ENCODE assay signal across 8 cellular contexts in the genomic region with DNA sequence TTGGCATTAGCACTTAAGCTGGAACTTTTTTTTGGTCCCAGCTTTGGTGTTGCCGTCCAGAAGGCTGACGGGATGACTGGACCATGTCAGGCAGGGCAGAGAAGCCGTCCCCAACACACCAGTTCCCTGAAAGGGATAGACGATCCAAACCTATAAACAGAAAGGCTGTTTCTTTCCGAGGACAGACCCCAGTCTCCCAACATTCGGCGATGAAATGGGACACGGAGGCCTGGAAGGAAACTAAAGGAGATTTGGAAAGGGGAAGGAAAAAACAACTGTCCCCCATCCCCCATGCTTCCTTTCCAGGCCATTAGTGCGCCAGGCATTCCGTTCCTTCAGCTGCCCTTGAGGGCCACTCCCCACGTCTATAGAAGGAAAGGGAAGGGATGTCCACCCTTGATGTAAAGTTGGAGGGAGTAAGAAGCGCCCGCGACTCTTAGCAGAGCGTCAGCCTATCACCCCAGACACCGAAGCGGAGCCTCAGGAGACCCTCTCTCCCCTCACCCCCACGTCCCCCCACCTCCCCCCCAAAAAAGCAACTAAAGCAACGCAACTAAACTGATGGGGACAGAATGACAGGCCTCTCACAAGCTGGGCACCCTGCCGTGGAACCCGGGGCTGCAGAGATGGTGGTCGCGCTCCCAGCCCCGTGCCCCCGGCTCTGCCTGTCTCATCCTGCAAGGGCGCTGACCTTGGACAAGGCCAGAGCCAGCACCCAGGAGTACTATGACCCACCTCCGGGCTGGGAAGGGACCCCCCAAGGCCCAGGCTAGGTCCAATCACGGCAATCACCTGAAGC. TPM values are rescaled to one million over a fixed set of nuclear protein-coding genes. Genes with fewer than 3 reads are reported as not detected.
DNase-seq lines count a peak whose midpoint lies in the region; ATAC-seq and TF ChIP-seq lines count a peak whose summit lies in the region.

No MANE protein-coding gene starts in this region.

- H3K4me1 Mint-ChIP-seq in activated T-cell treated with anti-CD3 and anti-CD28 coated beads, Interleukin-2, amount 50 U/mL, for 24 hours (ENCODE audit: low read depth), result peaks cover 50% of the 10 kb centered on the region
- peaks cover 51% of the 10 kb centered on the region for H3K4me1 Mint-ChIP-seq in endothelial cell (ENCODE audit: unreplicated experiment)
- peaks cover 51 to 60% (median 59%) of the 10 kb centered on the region in 3 donors for H3K4me1 Mint-ChIP-seq in naive B cell

- DNase-seq in activated T-cell treated with anti-CD3 and anti-CD28 coated beads, Interleukin-2, amount 50 U/mL, for 24 hours, result peak; percentile 37
- DNase-seq in activated T-cell treated with anti-CD3 and anti-CD28 coated beads, Interleukin-2, amount 50 U/mL, for 1 hour, result no peak
- peak; percentile 50 for DNase-seq in RPMI7951 (ENCODE audit: low read depth)
- peak; percentile 44 for DNase-seq in endothelial cell (ENCODE audit: low spot score)
- DNase-seq in naive B cell, result no peak
- DNase-seq in NCI-H1105 (lab: John Stamatoyannopoulos, UW), result no peak
- no peak for DNase-seq in NCI-H526 (lab: John Stamatoyannopoulos, UW)
- no peak for DNase-seq in T1000 (lab: John Stamatoyannopoulos, UW)

- no peak for TF ChIP-seq CTCF in endothelial cell (IDR thresholded peaks at IDR 0.05; ENCODE audit: unreplicated experiment)

- H3K4me3 Mint-ChIP-seq in activated T-cell treated with anti-CD3 and anti-CD28 coated beads, Interleukin-2, amount 50 U/mL, for 24 hours, result peak overlapping the region; percentile 89
- H3K4me3 Mint-ChIP-seq in endothelial cell (ENCODE audit: unreplicated experiment) (peak overlapping the region; percentile 98), naive B cell (peak overlapping the region; percentile 86 to 99 (median 90))

- peaks cover 23% of the 10 kb centered on the region for H3K36me3 Mint-ChIP-seq in activated T-cell treated with anti-CD3 and anti-CD28 coated beads, Interleukin-2, amount 50 U/mL, for 24 hours (ENCODE audit: low read depth)
- H3K36me3 Mint-ChIP-seq in endothelial cell (ENCODE audit: low read depth, unreplicated experiment) (peaks cover 20% of the 10 kb centered on the region), naive B cell (peaks cover 0 to 7% of the 10 kb centered on the region in 2 donors)

- no peaks in the 10 kb centered on the region for H3K9me3 Mint-ChIP-seq in activated T-cell treated with anti-CD3 and anti-CD28 coated beads, Interleukin-2, amount 50 U/mL, for 24 hours
- H3K9me3 Mint-ChIP-seq in endothelial cell (ENCODE audit: unreplicated experiment) (no peaks in the 10 kb centered on the region), naive B cell (no peaks in the 10 kb centered on the region)

- no peaks in the 10 kb centered on the region for H3K27me3 Mint-ChIP-seq in activated T-cell treated with anti-CD3 and anti-CD28 coated beads, Interleukin-2, amount 50 U/mL, for 24 hours
- H3K27me3 Mint-ChIP-seq in endothelial cell (ENCODE audit: unreplicated experiment), result peaks cover 20% of the 10 kb centered on the region
- peaks cover 0 to 6% (median 0%) of the 10 kb centered on the region in 3 donors for H3K27me3 Mint-ChIP-seq in naive B cell

- peak overlapping the region; percentile 99 for H3K27ac Mint-ChIP-seq in activated T-cell treated with anti-CD3 and anti-CD28 coated beads, Interleukin-2, amount 50 U/mL, for 24 hours
- H3K27ac Mint-ChIP-seq in endothelial cell (ENCODE audit: unreplicated experiment) (peak overlapping the region; percentile 99), naive B cell (peak overlapping the region; percentile 99 to 100 (median 100))

- ATAC-seq in naive B cell (ENCODE audit: low read depth in 2 of 2), result no peak

RNA-seq across cellular contexts. Expression of a gene that starts 0.6 kb away (rescaled TPM):
- total RNA-seq in RPMI7951 (2014; rRNA removed; shearing (Covaris generic)), result 57.5 and 64.4 TPM in 2 replicates
- total RNA-seq in endothelial cell (ENCODE audit: unreplicated experiment), result 178 TPM
- 100 to 1,000 TPM; 202 to 268 (median 213) TPM for polyA plus RNA-seq in naive B cell (ENCODE audit: low read depth in 6 of 6)

RNA-seq across cellular contexts. Expression of a gene that starts 6.0 kb away (rescaled TPM):
- total RNA-seq in RPMI7951 (2014; rRNA removed; shearing (Covaris generic)), result not detected in 2 replicates
- total RNA-seq in endothelial cell (ENCODE audit: unreplicated experiment), result 0.54 TPM
- polyA plus RNA-seq in naive B cell (ENCODE audit: low read depth in 6 of 6), result under 1 TPM in 1 of 6 donors, not detected in 5; 0.39 TPM

Comparison
In these comparisons a context has a peak if more than half of its experiments do, and no peak if none do; other contexts are left out.
1. DNase-seq: peak in activated T-cell treated with anti-CD3 and anti-CD28 coated beads, Interleukin-2, amount 50 U/mL, for 24 hours (single experiment), RPMI7951 (single experiment) and endothelial cell (single experiment); none in activated T-cell treated with anti-CD3 and anti-CD28 coated beads, Interleukin-2, amount 50 U/mL, for 1 hour (single experiment), naive B cell (single experiment), NCI-H1105 (single experiment), NCI-H526 (0 of 2) and T1000 (single experiment).
2. Peak in every context shown above with its lines, with median percentiles within 50 percentile points of each other: H3K27ac Mint-ChIP-seq and H3K4me3 Mint-ChIP-seq.